In genomic region chr6:30160391-30160790, GRCh38 we compare ENCODE assay signal across 41 cellular contexts. TPM values are rescaled to one million over a fixed set of nuclear protein-coding genes. Genes with fewer than 3 reads are reported as not detected.
"Had no signal": no experiment of that assay in that cellular context is flagged by ENCODE, and none has a peak within 500 bp of the region (broad histone marks: within the 10 kb centered on the region; RNA-seq: fewer than 3 reads in every experiment).

No MANE protein-coding gene starts in this region.

- FAIRE-seq: bronchial epithelial cell, TTC549 had no signal

- H3K4me3 Mint-ChIP-seq: activated B cell treated with CpG ODN at 0.5 μM for 24 hours; activated CD4-positive, alpha-beta memory T cell treated with anti-CD3 and anti-CD28 coated beads for 36 hours; activated CD4-positive, alpha-beta T cell treated with anti-CD3 and anti-CD28 coated beads, Interleukin-2, amount 10 ng/mL, durations not matched to agents 24 days and 14 days; activated CD8-positive, alpha-beta T cell treated with anti-CD3 and anti-CD28 coated beads for 36 hours; activated naive CD4-positive, alpha-beta T cell treated with anti-CD3 and anti-CD28 coated beads, Interleukin-2, amount 10 ng/mL, durations not matched to agents 7 days and 5 days; activated naive CD4-positive, alpha-beta T cell treated with anti-CD3 and anti-CD28 coated beads, Interleukin-2, amount 50 U/mL, for 24 hours; activated naive CD8-positive, alpha-beta T cell; activated naive CD8-positive, alpha-beta T cell treated with anti-CD3 and anti-CD28 coated beads, Interleukin-2, amount 10 ng/mL, durations not matched to agents 7 days and 5 days; activated naive CD8-positive, alpha-beta T cell treated with anti-CD3 and anti-CD28 coated beads, Interleukin-2, amount 50 U/mL, for 24 hours; activated T-cell treated with anti-CD3 and anti-CD28 coated beads, Interleukin-2, amount 50 U/mL, for 4 hours; activated T-cell treated with anti-CD3 and anti-CD28 coated beads, Interleukin-2, amount 50 U/mL, for 72 hours; activated T-helper 1 cell treated with anti-CD3 and anti-CD28 coated beads, Interleukin-12 subunit alpha, Interleukin-12 subunit beta, Interleukin-2, Interleukin-4 antibody, amounts not matched to agents 30 ng/mL and 10 ng/mL and 1 ng/mL, durations not matched to agents 14 hours and 24 hours and 36 hours; activated T-helper 17 cell treated with anti-CD3 and anti-CD28 coated beads, Interleukin-2, amount 50 U/mL, for 72 hours; brain; central memory CD8-positive, alpha-beta T cell; T-helper 1 cell treated with Interleukin-12 subunit alpha and Interleukin-12 subunit beta and Interleukin-4 antibody, amounts not matched to agents 30 μg/mL and 1 μg/mL, for 36 hours; T-helper 2 cell treated with Interferon-gamma antibody and Interleukin-4, amounts not matched to agents 5 μg/mL and 100 μg/mL, for 36 hours had no signal

- H3K27me3 ChIP-seq: ascending aorta had no signal

- H3K9me3 Mint-ChIP-seq: activated B cell treated with CpG ODN at 0.5 μM for 24 hours; activated CD4-positive, alpha-beta memory T cell treated with anti-CD3 and anti-CD28 coated beads for 36 hours; activated CD4-positive, alpha-beta T cell treated with anti-CD3 and anti-CD28 coated beads, Interleukin-2, amount 10 ng/mL, durations not matched to agents 24 days and 14 days; activated CD8-positive, alpha-beta T cell treated with anti-CD3 and anti-CD28 coated beads for 36 hours; activated naive CD4-positive, alpha-beta T cell treated with anti-CD3 and anti-CD28 coated beads, Interleukin-2, amount 10 ng/mL, durations not matched to agents 7 days and 5 days; activated naive CD4-positive, alpha-beta T cell treated with anti-CD3 and anti-CD28 coated beads, Interleukin-2, amount 50 U/mL, for 24 hours; activated naive CD8-positive, alpha-beta T cell treated with anti-CD3 and anti-CD28 coated beads, Interleukin-2, amount 10 ng/mL, durations not matched to agents 7 days and 5 days; activated naive CD8-positive, alpha-beta T cell treated with anti-CD3 and anti-CD28 coated beads, Interleukin-2, amount 50 U/mL, for 24 hours; activated T-cell treated with anti-CD3 and anti-CD28 coated beads, Interleukin-2, amount 50 U/mL, for 4 hours; activated T-cell treated with anti-CD3 and anti-CD28 coated beads, Interleukin-2, amount 50 U/mL, for 72 hours; activated T-helper 17 cell treated with anti-CD3 and anti-CD28 coated beads, Interleukin-2, amount 50 U/mL, for 72 hours; brain; central memory CD8-positive, alpha-beta T cell; T-helper 1 cell treated with Interleukin-12 subunit alpha and Interleukin-12 subunit beta and Interleukin-4 antibody, amounts not matched to agents 30 μg/mL and 1 μg/mL, for 36 hours; T-helper 2 cell treated with Interferon-gamma antibody and Interleukin-4, amounts not matched to agents 5 μg/mL and 100 μg/mL, for 36 hours had no signal

- ATAC-seq: activated CD8-positive, alpha-beta T cell treated with anti-CD3 and anti-CD28 coated beads for 36 hours; activated naive CD8-positive, alpha-beta T cell treated with anti-CD3 and anti-CD28 coated beads, Interleukin-2, amount 50 U/mL, for 24 hours; activated T-cell treated with anti-CD3 and anti-CD28 coated beads, Interleukin-2, amount 50 U/mL, for 4 hours; activated T-cell treated with anti-CD3 and anti-CD28 coated beads, Interleukin-2, amount 50 U/mL, for 72 hours; activated T-helper 17 cell treated with anti-CD3 and anti-CD28 coated beads, Interleukin-2, amount 50 U/mL, for 72 hours had no signal

- H3K36me3 ChIP-seq: ascending aorta, cardiac muscle cell had no signal

- H3K27ac Mint-ChIP-seq: activated B cell treated with CpG ODN at 0.5 μM for 24 hours; activated CD4-positive, alpha-beta memory T cell treated with anti-CD3 and anti-CD28 coated beads for 36 hours; activated CD4-positive, alpha-beta T cell treated with anti-CD3 and anti-CD28 coated beads, Interleukin-2, amount 10 ng/mL, durations not matched to agents 24 days and 14 days; activated CD8-positive, alpha-beta T cell treated with anti-CD3 and anti-CD28 coated beads for 36 hours; activated naive CD4-positive, alpha-beta T cell treated with anti-CD3 and anti-CD28 coated beads, Interleukin-2, amount 50 U/mL, for 24 hours; activated naive CD8-positive, alpha-beta T cell; activated naive CD8-positive, alpha-beta T cell treated with anti-CD3 and anti-CD28 coated beads, Interleukin-2, amount 10 ng/mL, durations not matched to agents 7 days and 5 days; activated naive CD8-positive, alpha-beta T cell treated with anti-CD3 and anti-CD28 coated beads, Interleukin-2, amount 50 U/mL, for 24 hours; activated T-cell treated with anti-CD3 and anti-CD28 coated beads, Interleukin-2, amount 50 U/mL, for 72 hours; activated T-helper 17 cell treated with anti-CD3 and anti-CD28 coated beads, Interleukin-2, amount 50 U/mL, for 72 hours; brain; T-helper 1 cell treated with Interleukin-12 subunit alpha and Interleukin-12 subunit beta and Interleukin-4 antibody, amounts not matched to agents 30 μg/mL and 1 μg/mL, for 36 hours; T-helper 2 cell treated with Interferon-gamma antibody and Interleukin-4, amounts not matched to agents 5 μg/mL and 100 μg/mL, for 36 hours had no signal

- H3K36me3 Mint-ChIP-seq: activated CD4-positive, alpha-beta memory T cell treated with anti-CD3 and anti-CD28 coated beads for 36 hours; activated naive CD4-positive, alpha-beta T cell treated with anti-CD3 and anti-CD28 coated beads, Interleukin-2, amount 10 ng/mL, durations not matched to agents 7 days and 5 days; activated naive CD4-positive, alpha-beta T cell treated with anti-CD3 and anti-CD28 coated beads, Interleukin-2, amount 50 U/mL, for 24 hours; activated naive CD8-positive, alpha-beta T cell; activated naive CD8-positive, alpha-beta T cell treated with anti-CD3 and anti-CD28 coated beads, Interleukin-2, amount 10 ng/mL, durations not matched to agents 7 days and 5 days; brain had no signal

- H3K27ac ChIP-seq: ascending aorta, cardiac muscle cell, VCaP had no signal

- H3K4me1 Mint-ChIP-seq: activated B cell treated with CpG ODN at 0.5 μM for 24 hours, brain had no signal

- H3K9me3 ChIP-seq: ascending aorta had no signal

- H3K4me3 ChIP-seq: ascending aorta, cardiac muscle cell had no signal

- DNase-seq: activated B cell treated with CpG ODN at 0.5 μM for 24 hours; activated CD4-positive, alpha-beta memory T cell treated with anti-CD3 and anti-CD28 coated beads for 36 hours; activated CD4-positive, alpha-beta T cell treated with anti-CD3 and anti-CD28 coated beads for 4 hours; activated CD4-positive, alpha-beta T cell treated with anti-CD3 and anti-CD28 coated beads, Interleukin-2, amount 10 ng/mL, durations not matched to agents 24 days and 14 days; activated CD4-positive, alpha-beta T cell treated with anti-CD3 and anti-CD28 coated beads, Interleukin-2, amount 50 U/mL, for 1 hour; activated CD4-positive, alpha-beta T cell treated with anti-CD3 and anti-CD28 coated beads, Interleukin-2, amount 50 U/mL, for 4 hours; activated CD4-positive, CD25-positive, alpha-beta regulatory T cell treated with anti-CD3 and anti-CD28 coated beads, Interleukin-2, amount 50 U/mL, for 72 hours; activated CD8-positive, alpha-beta memory T cell treated with anti-CD3 and anti-CD28 coated beads, Interleukin-2, amount 50 U/mL, for 4 hours; activated CD8-positive, alpha-beta T cell treated with anti-CD3 and anti-CD28 coated beads for 36 hours; activated effector memory CD4-positive, alpha-beta T cell treated with Interleukin-2 at 50 U/mL for 16 hours; activated gamma-delta T cell; activated naive CD4-positive, alpha-beta T cell treated with anti-CD3 and anti-CD28 coated beads, Interleukin-2, amount 10 ng/mL, durations not matched to agents 7 days and 5 days; activated naive CD4-positive, alpha-beta T cell treated with Interleukin-2 at 50 U/mL for 16 hours; activated naive CD8-positive, alpha-beta T cell treated with anti-CD3 and anti-CD28 coated beads, Interleukin-2, amount 10 ng/mL, durations not matched to agents 7 days and 5 days; activated naive CD8-positive, alpha-beta T cell treated with anti-CD3 and anti-CD28 coated beads, Interleukin-2, amount 50 U/mL, for 24 hours; activated T-cell treated with anti-CD3 and anti-CD28 coated beads for 4 hours; activated T-cell treated with anti-CD3 and anti-CD28 coated beads, Interleukin-2, amount 50 U/mL, for 1 hour; activated T-cell treated with anti-CD3 and anti-CD28 coated beads, Interleukin-2, amount 50 U/mL, for 4 hours; activated T-cell treated with anti-CD3 and anti-CD28 coated beads, Interleukin-2, amount 50 U/mL, for 72 hours; amygdala; anterior cingulate cortex; caudate nucleus; SW 1271; T-helper 1 cell; T-helper 2 cell; T-helper 9 cell had no signal

- H3K27me3 Mint-ChIP-seq: activated CD4-positive, alpha-beta T cell treated with anti-CD3 and anti-CD28 coated beads, Interleukin-2, amount 10 ng/mL, durations not matched to agents 24 days and 14 days had no signal

RNA-seq across cellular contexts. Expression of gene TRIM10, which starts 0.6 kb away (rescaled TPM):
- total RNA-seq: activated B cell treated with CpG ODN at 0.5 μM for 24 hours; activated CD8-positive, alpha-beta memory T cell treated with anti-CD3 and anti-CD28 coated beads for 36 hours; activated CD8-positive, alpha-beta T cell treated with anti-CD3 and anti-CD28 coated beads for 36 hours; activated naive CD8-positive, alpha-beta T cell treated with anti-CD3 and anti-CD28 coated beads, Interleukin-2, amount 10 ng/mL, durations not matched to agents 7 days and 5 days; activated T-cell treated with anti-CD3 and anti-CD28 coated beads, Interleukin-2, amount 50 U/mL, for 4 hours; ascending aorta; bronchial epithelial cell; cardiac muscle cell had no signal
- polyA plus RNA-seq: adipose tissue, cardiac muscle cell had no signal

RNA-seq across cellular contexts. Expression of gene TRIM15, which starts 3.0 kb away (rescaled TPM):
- total RNA-seq: activated B cell treated with CpG ODN at 0.5 μM for 24 hours; activated CD8-positive, alpha-beta memory T cell treated with anti-CD3 and anti-CD28 coated beads for 36 hours; activated CD8-positive, alpha-beta T cell treated with anti-CD3 and anti-CD28 coated beads for 36 hours; activated naive CD8-positive, alpha-beta T cell treated with anti-CD3 and anti-CD28 coated beads, Interleukin-2, amount 10 ng/mL, durations not matched to agents 7 days and 5 days; activated T-helper 17 cell treated with anti-CD3 and anti-CD28 coated beads, Interleukin-2, amount 50 U/mL, for 72 hours; ascending aorta; bronchial epithelial cell; cardiac muscle cell had no signal
- polyA plus RNA-seq: adipose tissue, cardiac muscle cell had no signal

RNA-seq across cellular contexts. Expression of gene TRIM40, which starts 24.5 kb away (rescaled TPM):
- total RNA-seq: activated B cell treated with CpG ODN at 0.5 μM for 24 hours; activated CD4-positive, alpha-beta memory T cell treated with anti-CD3 and anti-CD28 coated beads for 36 hours; activated CD4-positive, alpha-beta T cell treated with anti-CD3 and anti-CD28 coated beads, Interleukin-2, amount 10 ng/mL, durations not matched to agents 24 days and 14 days; activated CD8-positive, alpha-beta memory T cell treated with anti-CD3 and anti-CD28 coated beads for 36 hours; activated CD8-positive, alpha-beta T cell treated with anti-CD3 and anti-CD28 coated beads for 36 hours; activated naive CD8-positive, alpha-beta T cell treated with anti-CD3 and anti-CD28 coated beads, Interleukin-2, amount 10 ng/mL, durations not matched to agents 7 days and 5 days; activated T-cell treated with anti-CD3 and anti-CD28 coated beads, Interleukin-2, amount 50 U/mL, for 4 hours; activated T-cell treated with anti-CD3 and anti-CD28 coated beads, Interleukin-2, amount 50 U/mL, for 72 hours; activated T-helper 1 cell treated with anti-CD3 and anti-CD28 coated beads, Interleukin-12 subunit alpha, Interleukin-12 subunit beta, Interleukin-2, Interleukin-4 antibody, amounts not matched to agents 30 ng/mL and 10 ng/mL and 1 ng/mL, durations not matched to agents 14 hours and 24 hours and 36 hours; activated T-helper 17 cell treated with anti-CD3 and anti-CD28 coated beads, Interleukin-2, amount 50 U/mL, for 72 hours; ascending aorta; bronchial epithelial cell; cardiac muscle cell had no signal
- polyA plus RNA-seq: adipose tissue, cardiac muscle cell had no signal

RNA-seq across cellular contexts. Expression of gene TRIM31, which starts 47.5 kb away (rescaled TPM):
- total RNA-seq: activated B cell treated with CpG ODN at 0.5 μM for 24 hours; activated CD4-positive, alpha-beta memory T cell treated with anti-CD3 and anti-CD28 coated beads for 36 hours; activated CD8-positive, alpha-beta memory T cell treated with anti-CD3 and anti-CD28 coated beads for 36 hours; activated CD8-positive, alpha-beta T cell treated with anti-CD3 and anti-CD28 coated beads for 36 hours; activated naive CD8-positive, alpha-beta T cell treated with anti-CD3 and anti-CD28 coated beads, Interleukin-2, amount 10 ng/mL, durations not matched to agents 7 days and 5 days; activated T-cell treated with anti-CD3 and anti-CD28 coated beads, Interleukin-2, amount 50 U/mL, for 4 hours; activated T-helper 1 cell treated with anti-CD3 and anti-CD28 coated beads, Interleukin-12 subunit alpha, Interleukin-12 subunit beta, Interleukin-2, Interleukin-4 antibody, amounts not matched to agents 30 ng/mL and 10 ng/mL and 1 ng/mL, durations not matched to agents 14 hours and 24 hours and 36 hours; activated T-helper 17 cell treated with anti-CD3 and anti-CD28 coated beads, Interleukin-2, amount 50 U/mL, for 72 hours; ascending aorta; bronchial epithelial cell; cardiac muscle cell had no signal
- polyA plus RNA-seq: cardiac muscle cell had no signal
